Comparison of ENCODE assay signal across 9 cellular contexts in genomic region chr2:159185401-159186130, GRCh38.
A peak's percentile ranks its signal among the peaks of the same experiment; 100 is the strongest.
DNase-seq lines count a peak whose midpoint lies in the region; ATAC-seq, FAIRE-seq and TF ChIP-seq lines count a peak whose summit lies in the region.
"Had no signal": no experiment of that assay in that cellular context is flagged by ENCODE, and none has a peak within 500 bp of the region (broad histone marks: within the 10 kb centered on the region; RNA-seq: fewer than 3 reads in every experiment).

No MANE protein-coding gene starts in this region.

- peaks cover 13% of the 10 kb centered on the region for H3K4me1 Mint-ChIP-seq in activated CD4-positive, alpha-beta T cell treated with anti-CD3 and anti-CD28 coated beads, Interleukin-2, amount 10 ng/mL, durations not matched to agents 7 days and 5 days
- H3K4me1 Mint-ChIP-seq in activated T-helper 2 cell treated with anti-CD3 and anti-CD28 coated beads, Interferon-gamma antibody, Interleukin-2, Interleukin-4, amounts not matched to agents 10 μg/mL and 5 μg/mL and 100 μg/mL, durations not matched to agents 14 hours and 24 hours and 36 hours (ENCODE audit: low read depth), result peaks cover 5% of the 10 kb centered on the region

- FAIRE-seq in H54 (lab: Jason Lieb, UNC) (peak; percentile 58), H1 (lab: Jason Lieb, UNC) (no peak), pancreas (lab: Jason Lieb, UNC) (no peak)

- H4K5ac ChIP-seq in H1 (ENCODE audit: insufficient read length, low read depth, low read length), result no peak overlapping the region

- no peak overlapping the region for H2AFZ ChIP-seq in H1 (ENCODE audit: low read length)

- H4K8ac ChIP-seq in H1 (ENCODE audit: extremely low read depth, insufficient read depth, low read length), result no peak overlapping the region; the same call in 1 of the 2 replicates

- WGBS in H1 (ENCODE audit: extremely low coverage in 1 of 2, insufficient coverage in 1 of 2, insufficient read length in 1 of 2, insufficient replicate concordance in 2 of 2, low coverage in 1 of 2, low lambda C conversion rate in 2 of 2, missing lambda C conversion rate in 1 of 2), 2 experiments, result 91% methylated on average over 14 of the region's 14 CpGs; no CpG with 5 or more reads in 1 of the 2 experiments
- WGBS in pancreas, 2 donors, result 81 to 83% methylated on average over 14 of the region's 14 CpGs

- POLR2A ChIA-PET in activated CD4-positive, alpha-beta T cell treated with anti-CD3 and anti-CD28 coated beads, Interleukin-2, amount 10 ng/mL, durations not matched to agents 7 days and 5 days (lab: Charles Lee), result no interaction called here
- POLR2A ChIA-PET in H1 (lab: Charles Lee; ENCODE audit: partially characterized antibody), result no interaction called here

- no peaks in the 10 kb centered on the region for H3K4me1 ChIP-seq in H1 (replicated peaks in 1 of 4; ENCODE audit: control insufficient read depth in 3 of 4, insufficient read depth in 4 of 4, low read length in 3 of 4)
- no peaks in the 10 kb centered on the region for H3K4me1 ChIP-seq in pancreas
- H3K4me1 ChIP-seq: adrenal gland had no signal

- no peaks in the 10 kb centered on the region for H4K20me1 ChIP-seq in H1 (replicated peaks in 1 of 2; ENCODE audit: control insufficient read depth in 1 of 2, insufficient read depth in 2 of 2, low read length in 2 of 2)

- H3K36me3 ChIP-seq in H1 (ENCODE audit: control insufficient read depth in 2 of 4, insufficient read depth in 4 of 4, low read length in 3 of 4) (no peaks in the 10 kb centered on the region), pancreas (peaks cover 0 to 9% (median 0%) of the 10 kb centered on the region in 3 donors)

- no peak overlapping the region for H3K18ac ChIP-seq in H1 (ENCODE audit: extremely low read depth, low read length)

- H3K4me2 ChIP-seq in H1 (ENCODE audit: insufficient read depth in 1 of 2, low read depth in 2 of 2, low read length in 2 of 2), result no peak overlapping the region

- no peak overlapping the region for H3K27ac ChIP-seq in H1 (ENCODE audit: low read depth, low read length)
- H3K27ac ChIP-seq in pancreas, result no peak overlapping the region
- H3K27ac ChIP-seq: adrenal gland had no signal

- H3K27me3 ChIP-seq in H1 (replicated peaks in 1 of 4; ENCODE audit: control insufficient read depth in 3 of 4, extremely low read depth in 1 of 4, insufficient read depth in 3 of 4, low read length in 3 of 4), result no peaks in the 10 kb centered on the region
- no peaks in the 10 kb centered on the region for H3K27me3 ChIP-seq in pancreas
- H3K27me3 ChIP-seq: adrenal gland had no signal

- no peaks in the 10 kb centered on the region for H3K23me2 ChIP-seq in H1 (ENCODE audit: low read depth, low read length)

- no peak overlapping the region for H3K4me3 ChIP-seq in H1 (ENCODE audit: extremely low read depth in 1 of 4, insufficient read depth in 2 of 4, low read depth in 3 of 4, low read length in 4 of 4)
- H3K4me3 ChIP-seq in pancreas, result no peak overlapping the region
- H3K4me3 ChIP-seq: adrenal gland had no signal

- no peak overlapping the region for H2BK20ac ChIP-seq in H1 (ENCODE audit: low read length)

- H4K91ac ChIP-seq in H1 (replicated peaks; ENCODE audit: insufficient read length, low read length), result no peak overlapping the region

- DNase-seq in activated CD4-positive, alpha-beta T cell treated with anti-CD3 and anti-CD28 coated beads, Interleukin-2, amount 10 ng/mL, durations not matched to agents 7 days and 5 days, result peak; percentile 16
- DNase-seq in activated CD4-positive, alpha-beta T cell treated with anti-CD3 and anti-CD28 coated beads, Interleukin-2, amount 50 U/mL, for 48 hours, result no peak
- peak; percentile 29 for DNase-seq in H54 (ENCODE audit: insufficient read length, low spot score)
- DNase-seq in LoVo (ENCODE audit: low spot score), result peak; percentile 2
- no peak for DNase-seq in H1 (ENCODE audit: low read depth in 1 of 2, low spot score in 2 of 2)
- no peak for DNase-seq in pancreas
- no peak for DNase-seq in amygdala (lab: John Stamatoyannopoulos, UW)
- no peak for DNase-seq in activated T-helper 2 cell treated with anti-CD3 and anti-CD28 coated beads, Interferon-gamma antibody, Interleukin-2, Interleukin-4, amounts not matched to agents 10 μg/mL and 5 μg/mL and 100 μg/mL, durations not matched to agents 14 hours and 24 hours and 36 hours (ENCODE audit: low spot score)

- no peaks in the 10 kb centered on the region for H3K36me3 Mint-ChIP-seq in activated CD4-positive, alpha-beta T cell treated with anti-CD3 and anti-CD28 coated beads, Interleukin-2, amount 10 ng/mL, durations not matched to agents 7 days and 5 days (ENCODE audit: low read depth)
- no peaks in the 10 kb centered on the region for H3K36me3 Mint-ChIP-seq in activated T-helper 2 cell treated with anti-CD3 and anti-CD28 coated beads, Interferon-gamma antibody, Interleukin-2, Interleukin-4, amounts not matched to agents 10 μg/mL and 5 μg/mL and 100 μg/mL, durations not matched to agents 14 hours and 24 hours and 36 hours (ENCODE audit: low read depth)

- peak; percentile 46 to 58 (median 50) for TF ChIP-seq CTCF in H1 (IDR thresholded peaks at IDR 0.05; ENCODE audit: control extremely low read depth in 1 of 3, insufficient read depth in 1 of 3, low read depth in 1 of 3, low read length in 3 of 3)
- TF ChIP-seq CTCF in pancreas (IDR thresholded peaks at IDR 0.05), result no peak

- ATAC-seq in pancreas, result peak in 3 of 4 donors; percentile 38 to 65 (median 54)

- no peak overlapping the region for H3K4me3 Mint-ChIP-seq in activated CD4-positive, alpha-beta T cell treated with anti-CD3 and anti-CD28 coated beads, Interleukin-2, amount 10 ng/mL, durations not matched to agents 7 days and 5 days
- no peak overlapping the region for H3K4me3 Mint-ChIP-seq in activated T-helper 2 cell treated with anti-CD3 and anti-CD28 coated beads, Interferon-gamma antibody, Interleukin-2, Interleukin-4, amounts not matched to agents 10 μg/mL and 5 μg/mL and 100 μg/mL, durations not matched to agents 14 hours and 24 hours and 36 hours (ENCODE audit: low read depth)

- no peak overlapping the region for H3K14ac ChIP-seq in H1 (ENCODE audit: insufficient read length)

- H2BK15ac ChIP-seq in H1 (ENCODE audit: low read length), result no peak overlapping the region

- H3K27ac Mint-ChIP-seq in activated CD4-positive, alpha-beta T cell treated with anti-CD3 and anti-CD28 coated beads, Interleukin-2, amount 10 ng/mL, durations not matched to agents 7 days and 5 days, result no peak overlapping the region
- H3K27ac Mint-ChIP-seq in activated T-helper 2 cell treated with anti-CD3 and anti-CD28 coated beads, Interferon-gamma antibody, Interleukin-2, Interleukin-4, amounts not matched to agents 10 μg/mL and 5 μg/mL and 100 μg/mL, durations not matched to agents 14 hours and 24 hours and 36 hours, result no peak overlapping the region

- no peak overlapping the region for H3K56ac ChIP-seq in H1 (replicated peaks; ENCODE audit: insufficient read length, low read depth, low read length)

- H2AK5ac ChIP-seq in H1 (ENCODE audit: low read depth, low read length), result no peak overlapping the region

- TF ChIP-seq EP300 in H1 (IDR thresholded peaks at IDR 0.05; ENCODE audit: borderline replicate concordance in 1 of 2, low read depth in 2 of 2, low read length in 2 of 2), result no peak

- H2BK12ac ChIP-seq in H1 (ENCODE audit: low read depth, low read length), result no peak overlapping the region

- H3K27me3 Mint-ChIP-seq in activated CD4-positive, alpha-beta T cell treated with anti-CD3 and anti-CD28 coated beads, Interleukin-2, amount 10 ng/mL, durations not matched to agents 7 days and 5 days, result no peaks in the 10 kb centered on the region
- no peaks in the 10 kb centered on the region for H3K27me3 Mint-ChIP-seq in activated T-helper 2 cell treated with anti-CD3 and anti-CD28 coated beads, Interferon-gamma antibody, Interleukin-2, Interleukin-4, amounts not matched to agents 10 μg/mL and 5 μg/mL and 100 μg/mL, durations not matched to agents 14 hours and 24 hours and 36 hours (ENCODE audit: low read depth)

- no peak overlapping the region for H2BK120ac ChIP-seq in H1 (replicated peaks; ENCODE audit: low read depth, low read length)

- H3K4ac ChIP-seq in H1 (replicated peaks; ENCODE audit: insufficient read length, low read depth, low read length), result no peak overlapping the region

- CTCF ChIA-PET in activated CD4-positive, alpha-beta T cell treated with anti-CD3 and anti-CD28 coated beads, Interleukin-2, amount 10 ng/mL, durations not matched to agents 7 days and 5 days (lab: Charles Lee), result no interaction called here
- CTCF ChIA-PET in H1 (lab: Charles Lee; ENCODE audit: partially characterized antibody), result interaction anchor here (0.5 to 3.4 kb wide), 15 partner anchors 10 to 1763 kb away, joined by 3 to 9 read pairs (median 3); no protein-coding TSS in a partner anchor

- H3K79me1 ChIP-seq in H1 (ENCODE audit: low read depth, low read length), result no peaks in the 10 kb centered on the region; the same call in 1 of the 2 replicates

- intact Hi-C loops in pancreas (cut with DNase I), result no loop called here
- intact Hi-C loops in activated T-helper 2 cell treated with anti-CD3 and anti-CD28 coated beads, Interferon-gamma antibody, Interleukin-2, Interleukin-4, amounts not matched to agents 10 μg/mL and 5 μg/mL and 100 μg/mL, durations not matched to agents 14 hours and 24 hours and 36 hours (cut with micrococcal nuclease), result no loop called here

- TF ChIP-seq POLR2A in H54 (IDR thresholded peaks at IDR 0.05; ENCODE audit: low read depth, low read length) (no peak), H1 (IDR thresholded peaks at IDR 0.05; ENCODE audit: control extremely low read depth in 1 of 2, low read depth in 2 of 2, low read length in 2 of 2) (no peak)

- H3K9ac ChIP-seq in H1 (replicated peaks in 1 of 4; ENCODE audit: extremely low read depth in 1 of 4, low read depth in 3 of 4, low read length in 3 of 4), result no peak overlapping the region

- no peaks in the 10 kb centered on the region for H3K9me3 ChIP-seq in H1 (ENCODE audit: insufficient read depth in 2 of 2, low read depth in 1 of 2, low read length in 1 of 2)
- no peaks in the 10 kb centered on the region for H3K9me3 ChIP-seq in pancreas
- H3K9me3 ChIP-seq: adrenal gland had no signal

- H2BK5ac ChIP-seq in H1 (ENCODE audit: low read depth, low read length), result no peak overlapping the region

- no peak overlapping the region for H3K23ac ChIP-seq in H1 (ENCODE audit: insufficient read length)

- TF ChIP-seq RAD21 in H1 (IDR thresholded peaks at IDR 0.05 in 1 of 2, conservative IDR thresholded peaks at IDR 0.05 in 1 of 2; ENCODE audit: low read depth in 2 of 2, low read length in 2 of 2), result peak; percentile 62 to 70

- H3K79me2 ChIP-seq in H1 (ENCODE audit: control insufficient read depth in 1 of 2, insufficient read depth in 2 of 2, low read length in 2 of 2), result no peaks in the 10 kb centered on the region

- no peaks in the 10 kb centered on the region for H3K9me3 Mint-ChIP-seq in activated CD4-positive, alpha-beta T cell treated with anti-CD3 and anti-CD28 coated beads, Interleukin-2, amount 10 ng/mL, durations not matched to agents 7 days and 5 days
- no peaks in the 10 kb centered on the region for H3K9me3 Mint-ChIP-seq in activated T-helper 2 cell treated with anti-CD3 and anti-CD28 coated beads, Interferon-gamma antibody, Interleukin-2, Interleukin-4, amounts not matched to agents 10 μg/mL and 5 μg/mL and 100 μg/mL, durations not matched to agents 14 hours and 24 hours and 36 hours

TF ChIP-seq in H1, 55 proteins besides CTCF, POLR2A, EP300 and RAD21 (continues in another document):
- TF ChIP-seq RFX5 (IDR thresholded peaks at IDR 0.05; ENCODE audit: borderline replicate concordance, low read depth, low read length), result no peak

Comparison
In these comparisons a context has a peak if more than half of its experiments do, and no peak if none do; other contexts are left out.
1. DNase-seq: peak in activated CD4-positive, alpha-beta T cell treated with anti-CD3 and anti-CD28 coated beads, Interleukin-2, amount 10 ng/mL, durations not matched to agents 7 days and 5 days (single experiment), H54 (single experiment) and LoVo (single experiment); none in activated CD4-positive, alpha-beta T cell treated with anti-CD3 and anti-CD28 coated beads, Interleukin-2, amount 50 U/mL, for 48 hours (0 of 2), H1 (0 of 2), pancreas (0 of 6), amygdala (0 of 56) and activated T-helper 2 cell treated with anti-CD3 and anti-CD28 coated beads, Interferon-gamma antibody, Interleukin-2, Interleukin-4, amounts not matched to agents 10 μg/mL and 5 μg/mL and 100 μg/mL, durations not matched to agents 14 hours and 24 hours and 36 hours (single experiment).
2. CTCF ChIP-seq: peak in H1 (3 of 3); none in pancreas (0 of 4).